ENCODE assay signal across 32 cellular contexts in the genomic region with DNA sequence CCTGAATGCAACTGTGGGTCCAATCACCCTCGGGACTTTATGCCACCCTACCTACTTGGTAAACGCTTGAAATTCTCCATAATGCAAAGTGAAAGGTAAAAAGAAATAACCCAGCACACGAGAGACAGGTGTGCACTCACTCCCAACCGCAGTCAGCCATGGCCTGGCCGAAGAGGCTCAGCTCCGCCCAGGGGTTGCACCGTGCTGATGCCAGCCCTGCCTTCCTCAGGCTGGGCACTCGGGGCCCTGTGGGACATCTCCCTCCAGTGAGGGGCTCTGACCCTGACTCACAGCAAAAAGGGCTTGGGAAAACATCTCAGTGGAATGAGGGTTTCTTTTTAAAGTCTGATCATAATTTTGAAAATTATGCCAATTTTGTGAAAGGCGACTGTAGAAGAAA. TPM values are rescaled to one million over a fixed set of nuclear protein-coding genes. Genes with fewer than 3 reads are reported as not detected.
A peak's percentile ranks its signal among the peaks of the same experiment; 100 is the strongest.
DNase-seq lines count a peak whose midpoint lies in the region; ATAC-seq, FAIRE-seq and TF ChIP-seq lines count a peak whose summit lies in the region.
"Had no signal": no experiment of that assay in that cellular context is flagged by ENCODE, and none has a peak within 500 bp of the region (broad histone marks: within the 10 kb centered on the region; RNA-seq: fewer than 3 reads in every experiment).

No MANE protein-coding gene starts in this region.

- H4K20me1 ChIP-seq in HepG2 (ENCODE audit: insufficient read depth, low read length), result peaks cover 15% of the 10 kb centered on the region; the same call in 1 of the 2 replicates

- no peak overlapping the region for H3K4me2 ChIP-seq in HepG2 (ENCODE audit: low read depth, low read length)
- H3K4me2 ChIP-seq: PC-9 had no signal

- H3K9me3 ChIP-seq in right lobe of liver (no peaks in the 10 kb centered on the region), HepG2 (ENCODE audit: low read length) (peaks cover 1% of the 10 kb centered on the region; the same call in 1 of the 2 replicates), spleen (peaks cover 0 to 44% (median 30%) of the 10 kb centered on the region in 8 donors)
- H3K9me3 ChIP-seq: ovary had no signal

- intact Hi-C loops in right lobe of liver (cut with DNase I), result no loop called here
- intact Hi-C loops in HepG2 (cut with micrococcal nuclease; ENCODE audit: unreplicated experiment), result no loop called here
- intact Hi-C loops in left colon (cut with DNase I, micrococcal nuclease), result no loop called here
- intact Hi-C loops in spleen (cut with DNase I; ENCODE audit: low total_unique reads), result no loop called here

- no peak for ATAC-seq in right lobe of liver
- ATAC-seq in HepG2, result no peak
- ATAC-seq in left colon, result no peak
- ATAC-seq: activated naive CD8-positive, alpha-beta T cell treated with anti-CD3 and anti-CD28 coated beads, Interleukin-2, amount 50 U/mL, for 24 hours; esophagus mucosa; stimulated activated naive B cell treated with anti-CD40 and anti-IgM and Interleukin-4, amounts not matched to agents 10 μg/mL and 1 μg/mL and 100 μg/mL, for 72 hours had no signal

- TF ChIP-seq POLR2A in right lobe of liver (IDR thresholded peaks at IDR 0.05), result no peak
- TF ChIP-seq POLR2A in HepG2 (IDR thresholded peaks at IDR 0.05; ENCODE audit: insufficient read depth in 1 of 2, low read depth in 2 of 2, low read length in 2 of 2), result no peak
- TF ChIP-seq POLR2A in spleen (IDR thresholded peaks at IDR 0.05), result no peak

- H3K79me2 ChIP-seq in HepG2 (ENCODE audit: insufficient read depth, low read length), result peaks cover 84% of the 10 kb centered on the region

- no TSS peak for BruUV-seq in HepG2 (replicated peaks; lab: Mats Ljungman, UMichigan)

- no peak overlapping the region for H2AFZ ChIP-seq in HepG2 (ENCODE audit: low read length)
- H2AFZ ChIP-seq: GM23248, PC-9 had no signal

- peaks cover 2 to 95% (median 43%) of the 10 kb centered on the region in 4 donors for H3K4me1 ChIP-seq in right lobe of liver
- peaks cover 86% of the 10 kb centered on the region for H3K4me1 ChIP-seq in HepG2 (ENCODE audit: insufficient read depth, low read length)
- peaks cover 0 to 44% (median 9%) of the 10 kb centered on the region in 6 donors for H3K4me1 ChIP-seq in spleen

- TF ChIP-seq EP300 in HepG2 (IDR thresholded peaks at IDR 0.05; ENCODE audit: low read depth in 2 of 2, low read length in 2 of 2) (no peak), HepG2 (CRISPR knock-in tag; IDR thresholded peaks at IDR 0.05; ENCODE audit: borderline replicate concordance) (no peak)

- POLR2A ChIA-PET in HepG2 (lab: Yijun Ruan, JAX), result no interaction called here

- WGBS in right lobe of liver (ENCODE audit: insufficient coverage, low coverage, low lambda C conversion rate, missing lambda C conversion rate), result 45% methylated on average over 9 of the region's 9 CpGs
- WGBS in HepG2 (ENCODE audit: low lambda C conversion rate), result 91% methylated on average over 9 of the region's 9 CpGs
- WGBS in spleen, 5 donors, result 92 to 96% (median 94%) methylated on average over 9 of the region's 9 CpGs

- no peak for TF ChIP-seq RAD21 in HepG2 (CRISPR knock-in tag; IDR thresholded peaks at IDR 0.05)

- H3K27me3 ChIP-seq in right lobe of liver, result no peaks in the 10 kb centered on the region
- H3K27me3 ChIP-seq in HepG2 (ENCODE audit: control insufficient read depth in 1 of 2, insufficient read depth in 2 of 2, low read length in 2 of 2), result no peaks in the 10 kb centered on the region
- no peaks in the 10 kb centered on the region for H3K27me3 ChIP-seq in spleen (replicated peaks in 1 of 7)
- H3K27me3 ChIP-seq: MG63, ovary had no signal

- in situ Hi-C loops in HepG2 (cut with HindIII; ENCODE audit: extremely low pct_ligation_motif_present, low pct_unique_long_range_greater_than_20kb) (loop anchor here (10.0 kb wide), 1 partner anchor 167 kb away; the partner anchor contains the start of gene ADNP2), GM13977 (cut with MboI; ENCODE audit: low pct_unique_long_range_greater_than_20kb, low sequenced_read_pairs, unreplicated experiment) (no loop called here)

- DNase-seq in right lobe of liver, result peak; percentile 38 to 55 (median 55)
- DNase-seq in HepG2 (ENCODE audit: low spot score), result no peak
- peak; percentile 25 to 40 for DNase-seq in left colon
- DNase-seq in spleen, result peak; percentile 55
- no peak for DNase-seq in amygdala (lab: John Stamatoyannopoulos, UW)
- no peak for DNase-seq in NCI-H510A (lab: John Stamatoyannopoulos, UW)
- DNase-seq in HCEC 1CT, result no peak
- no peak for DNase-seq in GM13977 (ENCODE audit: low spot score)
- DNase-seq: activated CD8-positive, alpha-beta memory T cell treated with anti-CD3 and anti-CD28 coated beads for 24 hours; activated gamma-delta T cell; activated naive CD8-positive, alpha-beta T cell treated with anti-CD3 and anti-CD28 coated beads, Interleukin-2, amount 50 U/mL, for 24 hours; activated T-cell treated with anti-CD3 and anti-CD28 coated beads, Interleukin-2, amount 50 U/mL, for 1 hour; CD4-positive, alpha-beta memory T cell; central memory CD4-positive, alpha-beta T cell; dermis blood vessel endothelial cell; EL; foreskin fibroblast; GM23248; KBM-7; MG63; NCI-H1417; NCI-H226; NCI-H69; PC-9; SHP77; stimulated activated naive B cell treated with anti-CD40 and anti-IgM and Interleukin-4, amounts not matched to agents 10 μg/mL and 1 μg/mL and 100 μg/mL, for 72 hours; substantia nigra had no signal

- CTCF ChIA-PET in HepG2 (lab: Yijun Ruan, JAX; ENCODE audit: low intra/inter-chr PET ratio, low total read pairs), result no interaction called here

- no peak for FAIRE-seq in HepG2 (lab: Jason Lieb, UNC)
- FAIRE-seq: GM18507, HTR-8/SVneo had no signal

- no peak overlapping the region for H3K9ac ChIP-seq in HepG2 (ENCODE audit: insufficient read depth, low read depth, low read length)
- H3K9ac ChIP-seq: GM23248 had no signal

- TF ChIP-seq CTCF in right lobe of liver (IDR thresholded peaks at IDR 0.05) (no peak), HepG2 (CRISPR knock-in tag; IDR thresholded peaks at IDR 0.05) (no peak), spleen (IDR thresholded peaks at IDR 0.05 in 8 of 11, conservative IDR thresholded peaks at IDR 0.05 in 3 of 11) (no peak), GM13977 (IDR thresholded peaks at IDR 0.05; ENCODE audit: extremely low read depth, insufficient read depth, missing control alignments) (no peak)

- H3K4me3 ChIP-seq in right lobe of liver (no peak overlapping the region), HepG2 (replicated peaks in 1 of 3; ENCODE audit: insufficient read depth in 1 of 3, low read depth in 2 of 3, low read length in 3 of 3) (no peak overlapping the region), spleen (no peak overlapping the region)
- H3K4me3 ChIP-seq: GM23248, MG63, ovary, PC-9, skin epidermis had no signal

- H3K36me3 ChIP-seq in right lobe of liver (peaks cover 0 to 26% (median 7%) of the 10 kb centered on the region in 4 donors), HepG2 (replicated peaks in 1 of 2; ENCODE audit: control insufficient read depth in 1 of 2, insufficient read depth in 2 of 2, low read length in 2 of 2) (peaks cover 9 to 31% of the 10 kb centered on the region in 2 experiments; a peak in 4 of 5 replicates), spleen (peaks cover 0 to 100% (median 74%) of the 10 kb centered on the region in 6 donors)
- H3K36me3 ChIP-seq: ovary had no signal

- H3K27ac ChIP-seq in right lobe of liver (peak overlapping the region in 2 of 3 donors; percentile 73 to 93), HepG2 (ENCODE audit: extremely low read length, insufficient read depth, low read length) (no peak overlapping the region), spleen (peak overlapping the region in 1 of 8 donors; percentile 3)
- H3K27ac ChIP-seq: GM23248, ovary, PC-9, skin epidermis had no signal

RNA-seq across cellular contexts. Expression of gene SLC66A2, which starts 13.3 kb away (rescaled TPM):
- total RNA-seq in right lobe of liver, result 100 to 1,000 TPM in 3 of 6 experiments, 10 to 100 TPM in 3; 61.6 to 140 (median 95.8) TPM
- 30.3 and 41.9 TPM in 2 replicates for total RNA-seq in HepG2 (2016; rRNA removed; fragmentation: Illumina TruSeq; extraction: Trizol)
- total RNA-seq in HepG2 (2016; cell fraction: cytosol; rRNA removed; fragmentation: Illumina TruSeq; extraction: Trizol; ENCODE audit: low read depth), result 40.5 and 40.6 TPM in 2 replicates
- 29.0 and 42.7 TPM in 2 replicates for total RNA-seq in HepG2 (2016; cell fraction: insoluble cytoplasmic fraction; rRNA removed; fragmentation: Illumina TruSeq; extraction: Trizol)
- 74.6 and 79.6 TPM in 2 replicates for total RNA-seq in HepG2 (2016; cell fraction: membrane; rRNA removed; fragmentation: Illumina TruSeq; extraction: Trizol)
- total RNA-seq in HepG2 (2016; cell fraction: nucleus; rRNA removed; fragmentation: Illumina TruSeq; extraction: Trizol), result 24.3 and 28.3 TPM in 2 replicates
- 33.5 and 62.5 TPM in 2 replicates for polyA plus RNA-seq in HepG2 (2011; rRNA removed)
- 56.8 and 67.4 TPM in 2 replicates for polyA plus RNA-seq in HepG2 (2011; cell fraction: cytosol; rRNA removed)
- 84.2 and 87.0 TPM in 2 replicates for polyA plus RNA-seq in HepG2 (2011; cell fraction: nucleus; rRNA removed)
- 46.8 and 62.2 TPM in 2 replicates for polyA plus RNA-seq in HepG2 (2012)
- polyA plus RNA-seq in HepG2 (2016; cell fraction: cytosol; fragmentation: Illumina TruSeq; extraction: Trizol; ENCODE audit: low read depth), result 45.1 and 50.9 TPM in 2 replicates
- polyA plus RNA-seq in HepG2 (2016; cell fraction: insoluble cytoplasmic fraction; fragmentation: Illumina TruSeq; extraction: Trizol; ENCODE audit: low read depth), result 33.6 and 33.8 TPM in 2 replicates
- 69.1 and 69.7 TPM in 2 replicates for polyA plus RNA-seq in HepG2 (2016; cell fraction: membrane; fragmentation: Illumina TruSeq; extraction: Trizol; ENCODE audit: low read depth)
- polyA plus RNA-seq in HepG2 (2016; cell fraction: nucleus; fragmentation: Illumina TruSeq; extraction: Trizol; ENCODE audit: insufficient read depth, low read depth), result 43.3 and 46.8 TPM in 2 replicates
- 19.8 and 109 TPM in 2 replicates for polyA minus RNA-seq in HepG2 (2011; rRNA and poly(A)+ RNA removed; ENCODE audit: low replicate concordance)
- 28.8 and 32.5 TPM in 2 replicates for polyA minus RNA-seq in HepG2 (2011; cell fraction: cytosol; rRNA and poly(A)+ RNA removed)
- polyA minus RNA-seq in HepG2 (2011; cell fraction: nucleus; rRNA and poly(A)+ RNA removed), result 27.0 and 33.3 TPM in 2 replicates
- 100 to 1,000 TPM in 1 of 2 donors, 10 to 100 TPM in 1; 59.4 to 119 TPM for total RNA-seq in left colon
- 10 to 100 TPM; 40.9 to 61.9 (median 51.1) TPM for total RNA-seq in spleen
- polyA plus RNA-seq in spleen, result 10 to 100 TPM; 28.7 to 53.9 (median 33.4) TPM

RNA-seq across cellular contexts. Expression of gene HSBP1L1, which starts 26.2 kb away (rescaled TPM):
- total RNA-seq in right lobe of liver, result 10 to 100 TPM; 16.8 to 35.1 (median 23.7) TPM
- 15.3 and 22.6 TPM in 2 replicates for total RNA-seq in HepG2 (2016; rRNA removed; fragmentation: Illumina TruSeq; extraction: Trizol)
- total RNA-seq in HepG2 (2016; cell fraction: cytosol; rRNA removed; fragmentation: Illumina TruSeq; extraction: Trizol; ENCODE audit: low read depth), result 28.9 and 34.1 TPM in 2 replicates
- 13.5 and 21.2 TPM in 2 replicates for total RNA-seq in HepG2 (2016; cell fraction: insoluble cytoplasmic fraction; rRNA removed; fragmentation: Illumina TruSeq; extraction: Trizol)
- 33.2 and 40.1 TPM in 2 replicates for total RNA-seq in HepG2 (2016; cell fraction: membrane; rRNA removed; fragmentation: Illumina TruSeq; extraction: Trizol)
- 17.7 and 20.7 TPM in 2 replicates for total RNA-seq in HepG2 (2016; cell fraction: nucleus; rRNA removed; fragmentation: Illumina TruSeq; extraction: Trizol)
- 41.2 and 45.1 TPM in 2 replicates for polyA plus RNA-seq in HepG2 (2011; rRNA removed)
- 28.0 and 28.5 TPM in 2 replicates for polyA plus RNA-seq in HepG2 (2011; cell fraction: cytosol; rRNA removed)
- polyA plus RNA-seq in HepG2 (2011; cell fraction: nucleus; rRNA removed), result 34.3 and 53.2 TPM in 2 replicates
- polyA plus RNA-seq in HepG2 (2012), result 26.1 and 32.6 TPM in 2 replicates
- polyA plus RNA-seq in HepG2 (2016; cell fraction: cytosol; fragmentation: Illumina TruSeq; extraction: Trizol; ENCODE audit: low read depth), result 36.8 and 50.0 TPM in 2 replicates
- polyA plus RNA-seq in HepG2 (2016; cell fraction: insoluble cytoplasmic fraction; fragmentation: Illumina TruSeq; extraction: Trizol; ENCODE audit: low read depth), result 17.9 and 18.7 TPM in 2 replicates
- polyA plus RNA-seq in HepG2 (2016; cell fraction: membrane; fragmentation: Illumina TruSeq; extraction: Trizol; ENCODE audit: low read depth), result 33.7 and 42.5 TPM in 2 replicates
- polyA plus RNA-seq in HepG2 (2016; cell fraction: nucleus; fragmentation: Illumina TruSeq; extraction: Trizol; ENCODE audit: insufficient read depth, low read depth), result 68.0 and 69.5 TPM in 2 replicates
- polyA minus RNA-seq in HepG2 (2011; rRNA and poly(A)+ RNA removed; ENCODE audit: low replicate concordance), result 4.1 and 8.6 TPM in 2 replicates
- polyA minus RNA-seq in HepG2 (2011; cell fraction: cytosol; rRNA and poly(A)+ RNA removed), result 5.3 and 7.9 TPM in 2 replicates
- polyA minus RNA-seq in HepG2 (2011; cell fraction: nucleus; rRNA and poly(A)+ RNA removed), result 23.3 and 28.1 TPM in 2 replicates
- 10 to 100 TPM; 42.4 to 77.8 TPM for total RNA-seq in left colon
- 10 to 100 TPM; 10.3 to 36.4 (median 20.1) TPM for total RNA-seq in spleen
- 10 to 100 TPM; 10.0 to 21.5 (median 15.8) TPM for polyA plus RNA-seq in spleen

RNA-seq across cellular contexts. Expression of gene TXNL4A, which starts 50.2 kb away (rescaled TPM):
- total RNA-seq in right lobe of liver, result 10 to 100 TPM; 18.5 to 53.9 (median 37.8) TPM
- 192 and 202 TPM in 2 replicates for total RNA-seq in HepG2 (2016; rRNA removed; fragmentation: Illumina TruSeq; extraction: Trizol)
- total RNA-seq in HepG2 (2016; cell fraction: cytosol; rRNA removed; fragmentation: Illumina TruSeq; extraction: Trizol; ENCODE audit: low read depth), result 596 and 716 TPM in 2 replicates
- 185 and 204 TPM in 2 replicates for total RNA-seq in HepG2 (2016; cell fraction: insoluble cytoplasmic fraction; rRNA removed; fragmentation: Illumina TruSeq; extraction: Trizol)
- total RNA-seq in HepG2 (2016; cell fraction: membrane; rRNA removed; fragmentation: Illumina TruSeq; extraction: Trizol), result 533 and 635 TPM in 2 replicates
- total RNA-seq in HepG2 (2016; cell fraction: nucleus; rRNA removed; fragmentation: Illumina TruSeq; extraction: Trizol), result 56.2 and 79.7 TPM in 2 replicates
- polyA plus RNA-seq in HepG2 (2011; rRNA removed), result 135 and 172 TPM in 2 replicates
- 131 and 145 TPM in 2 replicates for polyA plus RNA-seq in HepG2 (2011; cell fraction: cytosol; rRNA removed)
- 32.1 and 40.2 TPM in 2 replicates for polyA plus RNA-seq in HepG2 (2011; cell fraction: nucleus; rRNA removed)
- 123 and 145 TPM in 2 replicates for polyA plus RNA-seq in HepG2 (2012)
- 941 and 1,125 TPM in 2 replicates for polyA plus RNA-seq in HepG2 (2016; cell fraction: cytosol; fragmentation: Illumina TruSeq; extraction: Trizol; ENCODE audit: low read depth)
- polyA plus RNA-seq in HepG2 (2016; cell fraction: insoluble cytoplasmic fraction; fragmentation: Illumina TruSeq; extraction: Trizol; ENCODE audit: low read depth), result 223 and 229 TPM in 2 replicates
- polyA plus RNA-seq in HepG2 (2016; cell fraction: membrane; fragmentation: Illumina TruSeq; extraction: Trizol; ENCODE audit: low read depth), result 563 and 676 TPM in 2 replicates
- polyA plus RNA-seq in HepG2 (2016; cell fraction: nucleus; fragmentation: Illumina TruSeq; extraction: Trizol; ENCODE audit: insufficient read depth, low read depth), result 165 and 194 TPM in 2 replicates
- 36.7 and 86.4 TPM in 2 replicates for polyA minus RNA-seq in HepG2 (2011; rRNA and poly(A)+ RNA removed; ENCODE audit: low replicate concordance)
- polyA minus RNA-seq in HepG2 (2011; cell fraction: cytosol; rRNA and poly(A)+ RNA removed), result 44.1 and 45.4 TPM in 2 replicates
- 14.9 and 19.2 TPM in 2 replicates for polyA minus RNA-seq in HepG2 (2011; cell fraction: nucleus; rRNA and poly(A)+ RNA removed)
- total RNA-seq in left colon, result 10 to 100 TPM; 72.6 to 96.2 TPM
- total RNA-seq in spleen, result 10 to 100 TPM; 20.7 to 76.5 (median 63.9) TPM
- polyA plus RNA-seq in spleen, result 10 to 100 TPM; 75.2 to 98.5 (median 80.9) TPM

Comparison
In these comparisons a context has a peak if more than half of its experiments do, and no peak if none do; other contexts are left out.
1. DNase-seq: peak in right lobe of liver (3 of 3), left colon (2 of 2) and spleen (single experiment); none in HepG2 (single experiment), amygdala (0 of 56), NCI-H510A (single experiment), HCEC 1CT (single experiment) and GM13977 (single experiment).